Comparison of ENCODE assay signal across 18 cellular contexts in genomic region chr3:57600195-57600594, GRCh38. TPM values are rescaled to one million over a fixed set of nuclear protein-coding genes. Genes with fewer than 3 reads are reported as not detected.
A peak's percentile ranks its signal among the peaks of the same experiment; 100 is the strongest.
DNase-seq lines count a peak whose midpoint lies in the region; ATAC-seq lines count a peak whose summit lies in the region.
"Had no signal": no experiment of that assay in that cellular context is flagged by ENCODE, and none has a peak within 500 bp of the region (broad histone marks: within the 10 kb centered on the region; RNA-seq: fewer than 3 reads in every experiment).

No MANE protein-coding gene starts in this region.

- H3K27me3 Mint-ChIP-seq in activated CD4-positive, alpha-beta T cell treated with anti-CD3 and anti-CD28 coated beads for 36 hours, result no peaks in the 10 kb centered on the region
- no peaks in the 10 kb centered on the region for H3K27me3 Mint-ChIP-seq in activated naive CD4-positive, alpha-beta T cell treated with anti-CD3 and anti-CD28 coated beads, Interleukin-2, amount 50 U/mL, for 24 hours
- H3K27me3 Mint-ChIP-seq in T-helper 17 cell (no peaks in the 10 kb centered on the region), naive B cell (no peaks in the 10 kb centered on the region)

- no peak overlapping the region for H3K4me3 Mint-ChIP-seq in activated CD4-positive, alpha-beta T cell treated with anti-CD3 and anti-CD28 coated beads for 36 hours
- peak overlapping the region; percentile 23 for H3K4me3 Mint-ChIP-seq in activated naive CD4-positive, alpha-beta T cell treated with anti-CD3 and anti-CD28 coated beads, Interleukin-2, amount 50 U/mL, for 24 hours
- H3K4me3 Mint-ChIP-seq in T-helper 17 cell, result no peak overlapping the region
- H3K4me3 Mint-ChIP-seq in naive B cell, result peak overlapping the region in 1 of 8 donors; percentile 51

- no peaks in the 10 kb centered on the region for H3K9me3 ChIP-seq in T-helper 17 cell (ENCODE audit: control insufficient read depth, low read length, poor library complexity, severe bottlenecking)

- ATAC-seq in activated CD4-positive, alpha-beta T cell treated with anti-CD3 and anti-CD28 coated beads for 36 hours, result no peak
- ATAC-seq in activated naive CD4-positive, alpha-beta T cell treated with anti-CD3 and anti-CD28 coated beads, Interleukin-2, amount 50 U/mL, for 72 hours, result no peak
- no peak for ATAC-seq in T-helper 17 cell
- ATAC-seq in naive B cell (ENCODE audit: low read depth in 2 of 2), result no peak
- no peak for ATAC-seq in left lobe of liver

- H3K36me3 Mint-ChIP-seq in activated CD4-positive, alpha-beta T cell treated with anti-CD3 and anti-CD28 coated beads for 36 hours (ENCODE audit: low read depth), result peaks cover 34% of the 10 kb centered on the region
- H3K36me3 Mint-ChIP-seq in activated naive CD4-positive, alpha-beta T cell treated with anti-CD3 and anti-CD28 coated beads, Interleukin-2, amount 50 U/mL, for 24 hours, result peaks cover 9% of the 10 kb centered on the region
- peaks cover 37 to 51% of the 10 kb centered on the region in 2 donors for H3K36me3 Mint-ChIP-seq in activated naive CD4-positive, alpha-beta T cell treated with anti-CD3 and anti-CD28 coated beads, Interleukin-2, amount 50 U/mL, for 72 hours
- peaks cover 5% of the 10 kb centered on the region for H3K36me3 Mint-ChIP-seq in T-helper 17 cell (ENCODE audit: low read depth)
- H3K36me3 Mint-ChIP-seq in naive B cell, result peaks cover 5 to 13% of the 10 kb centered on the region in 2 donors

- CTCF ChIA-PET in activated CD4-positive, alpha-beta T cell treated with anti-CD3 and anti-CD28 coated beads for 36 hours (lab: Charles Lee), result interaction anchor here (1.7 kb wide), 1 partner anchor 203 kb away, joined by 6 read pairs; no protein-coding TSS in a partner anchor

- DNase-seq in activated CD4-positive, alpha-beta T cell treated with anti-CD3 and anti-CD28 coated beads for 36 hours, result no peak
- DNase-seq in activated CD4-positive, alpha-beta T cell treated with anti-CD3 and anti-CD28 coated beads, Interleukin-2, amount 50 U/mL, for 1 hour, result no peak
- DNase-seq in activated naive CD4-positive, alpha-beta T cell treated with anti-CD3 and anti-CD28 coated beads, Interleukin-2, amount 50 U/mL, for 72 hours (ENCODE audit: low spot score in 2 of 2), result no peak
- DNase-seq in T-helper 17 cell (no peak), naive B cell (no peak), left lobe of liver (ENCODE audit: low spot score) (no peak), foreskin melanocyte (no peak)
- DNase-seq: 8988T, DMS53, H7, Karpas-422, MM.1S, NCI-H1105, NCI-H1694 treated with DMSO at 0.1 percent for 48 hours, NCI-H345, NCI-H526 treated with DMSO at 0.1 percent for 48 hours, OCI-M1 had no signal

- peaks cover 11% of the 10 kb centered on the region for H3K4me1 Mint-ChIP-seq in activated CD4-positive, alpha-beta T cell treated with anti-CD3 and anti-CD28 coated beads for 36 hours
- H3K4me1 Mint-ChIP-seq in activated naive CD4-positive, alpha-beta T cell treated with anti-CD3 and anti-CD28 coated beads, Interleukin-2, amount 50 U/mL, for 24 hours, result peaks cover 18% of the 10 kb centered on the region
- H3K4me1 Mint-ChIP-seq in T-helper 17 cell, result peaks cover 19% of the 10 kb centered on the region
- H3K4me1 Mint-ChIP-seq in naive B cell, result peaks cover 14 to 33% (median 32%) of the 10 kb centered on the region in 3 donors

- no peaks in the 10 kb centered on the region for H3K9me3 Mint-ChIP-seq in activated CD4-positive, alpha-beta T cell treated with anti-CD3 and anti-CD28 coated beads for 36 hours (ENCODE audit: low read depth)
- H3K9me3 Mint-ChIP-seq in activated naive CD4-positive, alpha-beta T cell treated with anti-CD3 and anti-CD28 coated beads, Interleukin-2, amount 50 U/mL, for 24 hours, result peaks cover 3% of the 10 kb centered on the region
- no peaks in the 10 kb centered on the region for H3K9me3 Mint-ChIP-seq in activated naive CD4-positive, alpha-beta T cell treated with anti-CD3 and anti-CD28 coated beads, Interleukin-2, amount 50 U/mL, for 72 hours
- peaks cover 0 to 3% (median 1%) of the 10 kb centered on the region in 7 donors for H3K9me3 Mint-ChIP-seq in naive B cell

- POLR2A ChIA-PET in activated CD4-positive, alpha-beta T cell treated with anti-CD3 and anti-CD28 coated beads for 36 hours (lab: Charles Lee), result no interaction called here

- H3K27ac Mint-ChIP-seq in activated CD4-positive, alpha-beta T cell treated with anti-CD3 and anti-CD28 coated beads for 36 hours, result peak overlapping the region; percentile 31
- H3K27ac Mint-ChIP-seq in activated naive CD4-positive, alpha-beta T cell treated with anti-CD3 and anti-CD28 coated beads, Interleukin-2, amount 50 U/mL, for 24 hours, result no peak overlapping the region
- peak overlapping the region in 1 of 2 donors; percentile 29 for H3K27ac Mint-ChIP-seq in activated naive CD4-positive, alpha-beta T cell treated with anti-CD3 and anti-CD28 coated beads, Interleukin-2, amount 50 U/mL, for 72 hours
- H3K27ac Mint-ChIP-seq in T-helper 17 cell (peak overlapping the region; percentile 99), naive B cell (peak overlapping the region in 4 of 6 donors; percentile 37 to 100 (median 82))

- intact Hi-C loops in activated CD4-positive, alpha-beta T cell treated with anti-CD3 and anti-CD28 coated beads for 36 hours (cut with DNase I, micrococcal nuclease), result no loop called here

RNA-seq across cellular contexts. Expression of gene ARF4, which starts 3.1 kb away (rescaled TPM):
- total RNA-seq in activated CD4-positive, alpha-beta T cell treated with anti-CD3 and anti-CD28 coated beads for 36 hours, result 10 to 100 TPM; 49.6 to 50.0 TPM
- total RNA-seq in activated naive CD4-positive, alpha-beta T cell treated with anti-CD3 and anti-CD28 coated beads, Interleukin-2, amount 50 U/mL, for 72 hours, result 10 to 100 TPM; 51.7 to 75.5 TPM
- total RNA-seq in T-helper 17 cell (10 to 100 TPM; 69.0 to 71.3 TPM), left lobe of liver (62.3 TPM)
- polyA plus RNA-seq in naive B cell (ENCODE audit: low read depth in 6 of 6), result 100 to 1,000 TPM; 106 to 153 (median 133) TPM

RNA-seq across cellular contexts. Expression of gene PDE12, which starts 44.1 kb away (rescaled TPM):
- total RNA-seq in activated CD4-positive, alpha-beta T cell treated with anti-CD3 and anti-CD28 coated beads for 36 hours, result 10 to 100 TPM; 19.2 to 19.9 TPM
- 10 to 100 TPM; 19.0 to 28.7 TPM for total RNA-seq in activated naive CD4-positive, alpha-beta T cell treated with anti-CD3 and anti-CD28 coated beads, Interleukin-2, amount 50 U/mL, for 72 hours
- total RNA-seq in T-helper 17 cell (10 to 100 TPM; 30.2 to 31.7 TPM), left lobe of liver (13.3 TPM)
- 10 to 100 TPM in 5 of 6 donors, 1 to 10 TPM in 1; 9.5 to 16.1 (median 12.5) TPM for polyA plus RNA-seq in naive B cell (ENCODE audit: low read depth in 6 of 6)

RNA-seq across cellular contexts. Expression of gene DNAH12, which starts 56.1 kb away (rescaled TPM):
- total RNA-seq in activated CD4-positive, alpha-beta T cell treated with anti-CD3 and anti-CD28 coated beads for 36 hours, result not detected
- under 1 TPM; 0.04 to 0.05 TPM for total RNA-seq in activated naive CD4-positive, alpha-beta T cell treated with anti-CD3 and anti-CD28 coated beads, Interleukin-2, amount 50 U/mL, for 72 hours
- total RNA-seq in T-helper 17 cell, result under 1 TPM; 0.07 to 0.23 TPM
- under 1 TPM in 2 of 6 donors, not detected in 4; 0.11 to 0.71 TPM for polyA plus RNA-seq in naive B cell (ENCODE audit: low read depth in 6 of 6)
- 0.20 TPM for total RNA-seq in left lobe of liver
- total RNA-seq: H7 had no signal
